In the genomic region with DNA sequence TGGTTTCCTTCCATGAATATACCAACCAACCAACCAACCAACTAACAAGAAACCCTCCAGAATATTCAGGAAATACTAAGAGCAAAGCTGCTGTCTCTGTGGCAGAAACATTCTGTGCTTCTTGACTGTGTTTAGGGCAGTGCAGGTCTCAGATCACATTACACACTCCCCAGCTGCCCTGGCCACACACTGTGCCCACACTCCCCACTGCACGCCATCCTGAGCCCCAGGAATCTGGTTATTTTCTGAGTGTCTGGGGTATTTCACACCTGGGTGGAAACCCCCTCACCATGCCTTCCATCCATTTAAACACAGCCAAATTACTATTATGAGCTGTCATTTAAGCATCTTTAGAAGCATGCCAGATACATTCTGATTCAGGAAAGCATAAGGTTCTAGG, we compare ENCODE assay signal across 1 cellular context.
TF ChIP-seq lines count a peak whose summit lies in the region.

No MANE protein-coding gene starts in this region.

TF ChIP-seq in H1, 55 proteins besides CTCF, POLR2A, EP300 and RAD21 (continued from another document):
- TF ChIP-seq CHD7 (IDR thresholded peaks at IDR 0.05; ENCODE audit: insufficient replicate concordance, low read length) (no peak), SP2 (IDR thresholded peaks at IDR 0.05; ENCODE audit: low read length) (no peak), EGR1 (IDR thresholded peaks at IDR 0.05; ENCODE audit: borderline replicate concordance, low read depth, low read length) (no peak), RNF2 (IDR thresholded peaks at IDR 0.05; ENCODE audit: borderline replicate concordance, low read depth, low read length, missing control alignments, poor library complexity, severe bottlenecking) (no peak), CHD1 (IDR thresholded peaks at IDR 0.05; ENCODE audit: low read depth, low read length) (no peak), POU5F1 (IDR thresholded peaks at IDR 0.05; ENCODE audit: low read depth, low read length) (no peak), NANOG (IDR thresholded peaks at IDR 0.05; ENCODE audit: insufficient read depth, low read depth, low read length, poor library complexity, severe bottlenecking) (no peak), EZH2 (IDR thresholded peaks at IDR 0.05; ENCODE audit: low read depth, low read length, severe bottlenecking) (no peak), CBX8 (IDR thresholded peaks at IDR 0.05; ENCODE audit: borderline replicate concordance, low read depth, low read length) (no peak)
- TF ChIP-seq, protein P1, sequence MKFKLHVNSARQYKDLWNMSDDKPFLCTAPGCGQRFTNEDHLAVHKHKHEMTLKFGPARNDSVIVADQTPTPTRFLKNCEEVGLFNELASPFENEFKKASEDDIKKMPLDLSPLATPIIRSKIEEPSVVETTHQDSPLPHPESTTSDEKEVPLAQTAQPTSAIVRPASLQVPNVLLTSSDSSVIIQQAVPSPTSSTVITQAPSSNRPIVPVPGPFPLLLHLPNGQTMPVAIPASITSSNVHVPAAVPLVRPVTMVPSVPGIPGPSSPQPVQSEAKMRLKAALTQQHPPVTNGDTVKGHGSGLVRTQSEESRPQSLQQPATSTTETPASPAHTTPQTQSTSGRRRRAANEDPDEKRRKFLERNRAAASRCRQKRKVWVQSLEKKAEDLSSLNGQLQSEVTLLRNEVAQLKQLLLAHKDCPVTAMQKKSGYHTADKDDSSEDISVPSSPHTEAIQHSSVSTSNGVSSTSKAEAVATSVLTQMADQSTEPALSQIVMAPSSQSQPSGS (IDR thresholded peaks at IDR 0.05; ENCODE audit: low read length): no peak
- TF ChIP-seq, protein P2, sequence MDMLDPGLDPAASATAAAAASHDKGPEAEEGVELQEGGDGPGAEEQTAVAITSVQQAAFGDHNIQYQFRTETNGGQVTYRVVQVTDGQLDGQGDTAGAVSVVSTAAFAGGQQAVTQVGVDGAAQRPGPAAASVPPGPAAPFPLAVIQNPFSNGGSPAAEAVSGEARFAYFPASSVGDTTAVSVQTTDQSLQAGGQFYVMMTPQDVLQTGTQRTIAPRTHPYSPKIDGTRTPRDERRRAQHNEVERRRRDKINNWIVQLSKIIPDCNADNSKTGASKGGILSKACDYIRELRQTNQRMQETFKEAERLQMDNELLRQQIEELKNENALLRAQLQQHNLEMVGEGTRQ (IDR thresholded peaks at IDR 0.05; ENCODE audit: low read length): no peak
